13 cellular contexts compared by ENCODE assay signal in genomic region chr14:67270354-67270753, GRCh38. TPM values are rescaled to one million over a fixed set of nuclear protein-coding genes. Genes with fewer than 3 reads are reported as not detected.
A peak's percentile ranks its signal among the peaks of the same experiment; 100 is the strongest.
DNase-seq lines count a peak whose midpoint lies in the region; ATAC-seq, FAIRE-seq and TF ChIP-seq lines count a peak whose summit lies in the region.
"Had no signal": no experiment of that assay in that cellular context is flagged by ENCODE, and none has a peak within 500 bp of the region (broad histone marks: within the 10 kb centered on the region; RNA-seq: fewer than 3 reads in every experiment).

No MANE protein-coding gene starts in this region.

- peak overlapping the region; percentile 45 for H3K27ac ChIP-seq in left ventricle myocardium inferior (replicated peaks)
- peak overlapping the region; percentile 98 for H3K27ac ChIP-seq in neural progenitor cell
- H3K27ac ChIP-seq in upper lobe of right lung = peak overlapping the region; percentile 67

- peak overlapping the region; percentile 88 for H3K27ac Mint-ChIP-seq in neural progenitor cell
- H3K27ac Mint-ChIP-seq: activated CD4-positive, alpha-beta T cell treated with anti-CD3 and anti-CD28 coated beads, Interleukin-2, amount 10 ng/mL, durations not matched to agents 24 days and 14 days had no signal

- H3F3A ChIP-seq in neural progenitor cell (ENCODE audit: low read depth) = peaks cover 34% of the 10 kb centered on the region

- H3K27me3 ChIP-seq in left ventricle myocardium inferior (ENCODE audit: low read depth) = no peaks in the 10 kb centered on the region
- H3K27me3 ChIP-seq in neural progenitor cell = no peaks in the 10 kb centered on the region
- H3K27me3 ChIP-seq in upper lobe of right lung = no peaks in the 10 kb centered on the region

- TF ChIP-seq CTCF in left ventricle myocardium inferior (IDR thresholded peaks at IDR 0.05; ENCODE audit: borderline replicate concordance) (no peak), neural progenitor cell (IDR thresholded peaks at IDR 0.05) (no peak), upper lobe of right lung (IDR thresholded peaks at IDR 0.05) (no peak)

- ATAC-seq in Right ventricle myocardium superior (ENCODE audit: poor library complexity) (no peak), upper lobe of right lung (no peak), HG03280 (IDR thresholded peaks at IDR 0.05; ENCODE audit: unreplicated experiment) (no peak), GM18861 (IDR thresholded peaks at IDR 0.05; ENCODE audit: unreplicated experiment) (no peak)

- FAIRE-seq in RCC 7860 (lab: Jason Lieb, UNC) = no peak

- H3K4me1 ChIP-seq in left ventricle myocardium inferior (peaks cover 48% of the 10 kb centered on the region), neural progenitor cell (peaks cover 40% of the 10 kb centered on the region), upper lobe of right lung (peaks cover 36% of the 10 kb centered on the region)

- H3K4me1 Mint-ChIP-seq in neural progenitor cell = peaks cover 47% of the 10 kb centered on the region

- peak overlapping the region; percentile 1 for H3K9ac ChIP-seq in neural progenitor cell

- peak overlapping the region; percentile 29 for H3K4me3 ChIP-seq in left ventricle myocardium inferior
- H3K4me3 ChIP-seq in neural progenitor cell = peak overlapping the region; percentile 30
- no peak overlapping the region for H3K4me3 ChIP-seq in upper lobe of right lung

- no peaks in the 10 kb centered on the region for H3K36me3 ChIP-seq in left ventricle myocardium inferior
- H3K36me3 ChIP-seq in neural progenitor cell = no peaks in the 10 kb centered on the region
- no peaks in the 10 kb centered on the region for H3K36me3 ChIP-seq in upper lobe of right lung

- H3K4me3 Mint-ChIP-seq in neural progenitor cell = peak overlapping the region; percentile 77
- H3K4me3 Mint-ChIP-seq: activated CD4-positive, alpha-beta T cell treated with anti-CD3 and anti-CD28 coated beads, Interleukin-2, amount 10 ng/mL, durations not matched to agents 24 days and 14 days had no signal

- H4K20me1 ChIP-seq in neural progenitor cell (ENCODE audit: low read depth) = peaks cover 16% of the 10 kb centered on the region

- no peak for DNase-seq in left ventricle myocardium inferior
- DNase-seq in Right ventricle myocardium superior = no peak
- peak; percentile 38 for DNase-seq in foreskin melanocyte
- no peak for DNase-seq in neural progenitor cell (ENCODE audit: low spot score)
- DNase-seq in upper lobe of right lung = no peak
- no peak for DNase-seq in RCC 7860 (ENCODE audit: low spot score)
- DNase-seq: activated CD4-positive, alpha-beta T cell treated with anti-CD3 and anti-CD28 coated beads, Interleukin-2, amount 10 ng/mL, durations not matched to agents 24 days and 14 days; activated naive CD4-positive, alpha-beta T cell treated with Interleukin-2 at 50 U/mL for 16 hours; NCI-H1436; stimulated activated CD4-positive, alpha-beta T cell treated with anti-CD3 and anti-CD28 coated beads, Interleukin-2, amount 100 ng/mL, for 24 hours; stimulated activated naive CD4-positive, alpha-beta T cell treated with Interleukin-2 at 50 U/mL for 16 hours had no signal

- H3K4me2 ChIP-seq in neural progenitor cell = peak overlapping the region; percentile 84

- peaks cover 71% of the 10 kb centered on the region for H3K79me2 ChIP-seq in neural progenitor cell (ENCODE audit: low read depth)

- peaks cover 7% of the 10 kb centered on the region for H3K9me3 Mint-ChIP-seq in neural progenitor cell
- H3K9me3 Mint-ChIP-seq: activated CD4-positive, alpha-beta T cell treated with anti-CD3 and anti-CD28 coated beads, Interleukin-2, amount 10 ng/mL, durations not matched to agents 24 days and 14 days had no signal

- H2AFZ ChIP-seq in neural progenitor cell (replicated peaks) = no peak overlapping the region

- intact Hi-C loops in left ventricle myocardium inferior (cut with micrococcal nuclease) = no loop called here
- intact Hi-C loops in Right ventricle myocardium superior (cut with DNase I) = no loop called here
- intact Hi-C loops in upper lobe of right lung (cut with DNase I) = no loop called here

- no peaks in the 10 kb centered on the region for H3K9me3 ChIP-seq in left ventricle myocardium inferior (replicated peaks)
- no peaks in the 10 kb centered on the region for H3K9me3 ChIP-seq in neural progenitor cell (ENCODE audit: low read depth)
- no peaks in the 10 kb centered on the region for H3K9me3 ChIP-seq in upper lobe of right lung

- no peaks in the 10 kb centered on the region for H3K27me3 Mint-ChIP-seq in neural progenitor cell (ENCODE audit: insufficient read depth, low read depth)
- H3K27me3 Mint-ChIP-seq: activated CD4-positive, alpha-beta T cell treated with anti-CD3 and anti-CD28 coated beads, Interleukin-2, amount 10 ng/mL, durations not matched to agents 24 days and 14 days had no signal

- H3K36me3 Mint-ChIP-seq in neural progenitor cell = peaks cover 25% of the 10 kb centered on the region

RNA-seq across cellular contexts. Expression of gene PALS1, which starts 29.1 kb away (rescaled TPM):
- total RNA-seq in left ventricle myocardium inferior = 14.3 TPM
- 14.3 TPM for total RNA-seq in Right ventricle myocardium superior
- 28.2 and 47.0 TPM in 2 replicates for total RNA-seq in neural progenitor cell (ENCODE audit: low replicate concordance)
- 35.5 TPM for total RNA-seq in upper lobe of right lung

Comparison
In these comparisons a context has a peak if more than half of its experiments do, and no peak if none do; other contexts are left out.
1. H3K27ac ChIP-seq: peak in every context shown above with its lines; median percentile 98 in neural progenitor cell; 67 in upper lobe of right lung; 45 in left ventricle myocardium inferior.